Comparison of ENCODE assay signal across 10 cellular contexts in the genomic region with DNA sequence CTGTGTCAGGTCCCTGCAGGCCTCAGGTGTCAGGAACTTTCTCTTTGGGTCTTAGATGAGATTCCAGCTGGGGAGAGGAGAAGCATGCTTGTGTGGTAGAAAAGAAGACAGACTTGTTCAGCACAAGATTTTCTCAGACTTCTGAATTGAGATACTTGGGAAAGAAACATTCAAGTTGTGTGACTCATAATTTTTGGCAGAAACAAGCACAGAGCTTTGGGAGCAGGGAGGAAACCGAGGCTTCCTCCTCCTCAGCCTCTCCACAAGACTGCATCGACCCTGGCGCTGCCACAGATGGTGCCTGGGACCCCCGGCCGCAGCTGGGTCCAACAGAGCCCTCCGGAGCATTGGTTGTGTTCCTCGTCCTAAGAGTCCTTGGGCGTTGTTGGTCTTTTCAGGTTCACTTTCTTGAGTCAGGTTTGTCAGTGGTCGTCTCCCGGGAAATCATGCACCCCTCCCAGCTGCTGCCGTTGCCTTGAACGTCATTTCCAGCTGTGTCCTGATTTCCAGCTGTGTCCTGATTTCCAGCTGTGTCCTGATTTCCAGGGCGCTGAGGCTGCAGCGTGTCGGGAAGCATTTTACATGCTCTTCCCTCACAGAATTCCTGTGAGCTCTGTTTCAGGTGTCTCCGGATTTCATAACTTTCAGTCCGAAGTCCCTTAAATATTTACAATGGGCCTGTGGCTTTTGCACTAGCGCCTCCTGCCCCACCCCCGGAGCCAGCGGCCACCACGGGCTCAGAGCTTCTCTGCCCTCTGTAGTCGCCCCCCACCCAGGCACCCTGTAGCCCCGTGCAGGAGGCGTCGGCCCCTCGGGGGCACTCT.
A peak's percentile ranks its signal among the peaks of the same experiment; 100 is the strongest.
DNase-seq lines count a peak whose midpoint lies in the region; ATAC-seq, FAIRE-seq and TF ChIP-seq lines count a peak whose summit lies in the region.
"Had no signal": no experiment of that assay in that cellular context is flagged by ENCODE, and none has a peak within 500 bp of the region (broad histone marks: within the 10 kb centered on the region; RNA-seq: fewer than 3 reads in every experiment).

No MANE protein-coding gene starts in this region.

- TF ChIP-seq CTCF in chondrocyte (IDR thresholded peaks at IDR 0.05) (no peak), upper lobe of left lung (IDR thresholded peaks at IDR 0.05) (no peak), D721Med (IDR thresholded peaks at IDR 0.05; ENCODE audit: insufficient read depth, missing control alignments) (no peak), WERI-Rb-1 (IDR thresholded peaks at IDR 0.05; ENCODE audit: low read depth, low read length) (no peak)

- H3K9me3 Mint-ChIP-seq in T-helper 2 cell treated with Interferon-gamma antibody and Interleukin-4, amounts not matched to agents 5 μg/mL and 100 μg/mL, for 36 hours = no peaks in the 10 kb centered on the region
- H3K9me3 Mint-ChIP-seq in chondrocyte (ENCODE audit: low read depth) = no peaks in the 10 kb centered on the region

- no peaks in the 10 kb centered on the region for H3K36me3 Mint-ChIP-seq in T-helper 2 cell treated with Interferon-gamma antibody and Interleukin-4, amounts not matched to agents 5 μg/mL and 100 μg/mL, for 36 hours (ENCODE audit: low read depth)
- H3K36me3 Mint-ChIP-seq in chondrocyte (ENCODE audit: low read depth) = peaks cover 10% of the 10 kb centered on the region

- H4K8ac ChIP-seq in mesenchymal stem cell (ENCODE audit: low read length) = peak overlapping the region; percentile 72

- H3K36me3 ChIP-seq in mesenchymal stem cell (ENCODE audit: control insufficient read depth in 1 of 2, insufficient read depth in 2 of 2, low read depth in 1 of 2, low read length in 2 of 2) (peaks cover 18 to 72% of the 10 kb centered on the region in 2 experiments), upper lobe of left lung (peaks cover 0 to 14% (median 6%) of the 10 kb centered on the region in 4 donors), HAP-1 (replicated peaks) (no peaks in the 10 kb centered on the region; the same call in 1 of the 2 replicates), WERI-Rb-1 (no peaks in the 10 kb centered on the region)

- FAIRE-seq in D721Med (lab: Jason Lieb, UNC) = no peak

- H3K9ac ChIP-seq in mesenchymal stem cell (ENCODE audit: low read length) = peak overlapping the region; percentile 69
- H3K9ac ChIP-seq: KMS-11 had no signal

- H3K4me3 ChIP-seq in mesenchymal stem cell (ENCODE audit: insufficient read depth in 1 of 2, low read depth in 1 of 2, low read length in 2 of 2) (peak overlapping the region in 1 of 2 experiments; percentile 70), upper lobe of left lung (no peak overlapping the region), HAP-1 (no peak overlapping the region), WERI-Rb-1 (ENCODE audit: low read depth, low read length) (no peak overlapping the region)

- H3K14ac ChIP-seq in mesenchymal stem cell (ENCODE audit: low read length in 2 of 2) = peak overlapping the region in 1 of 2 experiments; percentile 97

- no peak for TF ChIP-seq POLR2A in upper lobe of left lung (IDR thresholded peaks at IDR 0.05)

- H3K9me3 ChIP-seq in mesenchymal stem cell (ENCODE audit: control insufficient read depth, low read length) (no peaks in the 10 kb centered on the region), upper lobe of left lung (no peaks in the 10 kb centered on the region), HAP-1 (no peaks in the 10 kb centered on the region), WERI-Rb-1 (ENCODE audit: severe bottlenecking) (no peaks in the 10 kb centered on the region)

- H2BK5ac ChIP-seq in mesenchymal stem cell (ENCODE audit: low read depth, low read length, poor library complexity, severe bottlenecking) = no peak overlapping the region

- H3K27me3 ChIP-seq in mesenchymal stem cell (ENCODE audit: control insufficient read depth in 1 of 2, insufficient read depth in 1 of 2, low read length in 2 of 2) = no peaks in the 10 kb centered on the region
- H3K27me3 ChIP-seq in upper lobe of left lung = no peaks in the 10 kb centered on the region
- H3K27me3 ChIP-seq in HAP-1 (ENCODE audit: low read depth) = no peaks in the 10 kb centered on the region
- H3K27me3 ChIP-seq in WERI-Rb-1 (ENCODE audit: insufficient read depth, low read depth, severe bottlenecking) = no peaks in the 10 kb centered on the region

- peak overlapping the region; percentile 57 to 89 for H2BK12ac ChIP-seq in mesenchymal stem cell (ENCODE audit: low read length in 2 of 2)

- peak overlapping the region in 1 of 2 experiments; percentile 39 for H3K4ac ChIP-seq in mesenchymal stem cell (ENCODE audit: low read depth in 1 of 2, low read length in 2 of 2)

- WGBS in mesenchymal stem cell = 68% methylated on average over 26 of the region's 26 CpGs
- WGBS in upper lobe of left lung, 2 donors = 65 to 71% methylated on average over 20 to 26 of the region's 26 CpGs

- no peak overlapping the region for H3K23ac ChIP-seq in mesenchymal stem cell (ENCODE audit: low read length in 2 of 2)

- H2BK15ac ChIP-seq in mesenchymal stem cell (ENCODE audit: low read depth, poor library complexity, severe bottlenecking) = peak overlapping the region; percentile 12

- H3K18ac ChIP-seq in mesenchymal stem cell (ENCODE audit: low read depth in 1 of 2, low read length in 2 of 2) = peak overlapping the region; percentile 85

- H3K27me3 Mint-ChIP-seq in T-helper 2 cell treated with Interferon-gamma antibody and Interleukin-4, amounts not matched to agents 5 μg/mL and 100 μg/mL, for 36 hours (ENCODE audit: low read depth) = no peaks in the 10 kb centered on the region
- no peaks in the 10 kb centered on the region for H3K27me3 Mint-ChIP-seq in chondrocyte (ENCODE audit: low read depth)

- H3K79me1 ChIP-seq in mesenchymal stem cell (replicated peaks; ENCODE audit: low read length, poor library complexity, severe bottlenecking) = peaks cover 20% of the 10 kb centered on the region

- no peak overlapping the region for H2BK120ac ChIP-seq in mesenchymal stem cell (ENCODE audit: low read depth, low read length)

- no peak for DNase-seq in T-helper 2 cell treated with Interferon-gamma antibody and Interleukin-4, amounts not matched to agents 5 μg/mL and 100 μg/mL, for 36 hours (ENCODE audit: low spot score)
- DNase-seq in T-helper 2 cell = no peak
- peak; percentile 42 for DNase-seq in chondrocyte (ENCODE audit: low spot score)
- peak; percentile 87 for DNase-seq in mesenchymal stem cell
- DNase-seq in upper lobe of left lung = peak in 1 of 2 donors; percentile 76
- no peak for DNase-seq in HAP-1 (ENCODE audit: low spot score in 2 of 2)
- no peak for DNase-seq in D721Med (ENCODE audit: insufficient read length, low spot score)
- DNase-seq in WERI-Rb-1 = no peak
- DNase-seq: C1 segment of cervical spinal cord had no signal

- peak overlapping the region; percentile 41 for H4K91ac ChIP-seq in mesenchymal stem cell (ENCODE audit: low read length)

- H3K4me1 ChIP-seq in mesenchymal stem cell (ENCODE audit: control insufficient read depth, insufficient read depth, low read depth, low read length) = peaks cover 67% of the 10 kb centered on the region
- peaks cover 7 to 29% (median 13%) of the 10 kb centered on the region in 4 donors for H3K4me1 ChIP-seq in upper lobe of left lung
- H3K4me1 ChIP-seq in HAP-1 = no peaks in the 10 kb centered on the region

- H3K4me2 ChIP-seq in mesenchymal stem cell (ENCODE audit: low read length, poor library complexity, severe bottlenecking) = peak overlapping the region; percentile 40
- H3K4me2 ChIP-seq: KMS-11 had no signal

- H3K27ac Mint-ChIP-seq in T-helper 2 cell treated with Interferon-gamma antibody and Interleukin-4, amounts not matched to agents 5 μg/mL and 100 μg/mL, for 36 hours = peak overlapping the region; percentile 53
- peak overlapping the region; percentile 97 for H3K27ac Mint-ChIP-seq in chondrocyte (ENCODE audit: unreplicated experiment)

- H2AK5ac ChIP-seq in mesenchymal stem cell (ENCODE audit: low read length, severe bottlenecking) = peak overlapping the region; percentile 44

- in situ Hi-C loops in HAP-1 (cut with MboI; ENCODE audit: low sequenced_read_pairs) = no loop called here

- no peak overlapping the region for H2AFZ ChIP-seq in mesenchymal stem cell (ENCODE audit: low read depth, low read length)

- H3K27ac ChIP-seq in mesenchymal stem cell (ENCODE audit: low read length, poor library complexity, severe bottlenecking) = peak overlapping the region; percentile 85
- peak overlapping the region; percentile 66 to 82 (median 73) for H3K27ac ChIP-seq in upper lobe of left lung
- H3K27ac ChIP-seq in WERI-Rb-1 = no peak overlapping the region
- H3K27ac ChIP-seq: KMS-11 had no signal

- ATAC-seq in upper lobe of left lung (ENCODE audit: low FRiP score in 2 of 2) = peak in 1 of 2 donors; percentile 72

- no peak overlapping the region for H3K4me3 Mint-ChIP-seq in T-helper 2 cell treated with Interferon-gamma antibody and Interleukin-4, amounts not matched to agents 5 μg/mL and 100 μg/mL, for 36 hours
- H3K4me3 Mint-ChIP-seq in chondrocyte (ENCODE audit: unreplicated experiment) = peak overlapping the region; percentile 46

- TF ChIP-seq EP300 in upper lobe of left lung (IDR thresholded peaks at IDR 0.05) = peak in 1 of 4 donors; percentile 29

- peaks cover 12% of the 10 kb centered on the region for H3K4me1 Mint-ChIP-seq in T-helper 2 cell treated with Interferon-gamma antibody and Interleukin-4, amounts not matched to agents 5 μg/mL and 100 μg/mL, for 36 hours (ENCODE audit: low read depth)
- H3K4me1 Mint-ChIP-seq in chondrocyte (ENCODE audit: low read depth) = peaks cover 43% of the 10 kb centered on the region

Comparison
In these comparisons a context has a peak if more than half of its experiments do, and no peak if none do; other contexts are left out.
1. DNase-seq: peak in chondrocyte (single experiment) and mesenchymal stem cell (single experiment); none in T-helper 2 cell treated with Interferon-gamma antibody and Interleukin-4, amounts not matched to agents 5 μg/mL and 100 μg/mL, for 36 hours (single experiment), T-helper 2 cell (0 of 5), HAP-1 (0 of 2), D721Med (single experiment) and WERI-Rb-1 (single experiment).